Comparison of ENCODE assay signal across 15 cellular contexts in genomic region chr10:46296086-46296485, GRCh38. TPM values are rescaled to one million over a fixed set of nuclear protein-coding genes. Genes with fewer than 3 reads are reported as not detected.
"Had no signal": no experiment of that assay in that cellular context is flagged by ENCODE, and none has a peak within 500 bp of the region (broad histone marks: within the 10 kb centered on the region; RNA-seq: fewer than 3 reads in every experiment).

No MANE protein-coding gene starts in this region.

RNA-seq across cellular contexts. Expression of gene ANTXRL, which starts 9.3 kb away (rescaled TPM):
- total RNA-seq: chondrocyte; colonic mucosa; dermis blood vessel endothelial cell; esophagus squamous epithelium; left colon; left ventricle myocardium inferior; mammary epithelial cell; myocyte; naive thymus-derived CD8-positive, alpha-beta T cell; osteoblast; right atrium auricular region; sciatic nerve; smooth muscle cell; ureter; vagina had no signal
- polyA plus RNA-seq: mammary epithelial cell; naive thymus-derived CD8-positive, alpha-beta T cell; smooth muscle cell had no signal
